1 cellular context compared by ENCODE assay signal in the genomic region with DNA sequence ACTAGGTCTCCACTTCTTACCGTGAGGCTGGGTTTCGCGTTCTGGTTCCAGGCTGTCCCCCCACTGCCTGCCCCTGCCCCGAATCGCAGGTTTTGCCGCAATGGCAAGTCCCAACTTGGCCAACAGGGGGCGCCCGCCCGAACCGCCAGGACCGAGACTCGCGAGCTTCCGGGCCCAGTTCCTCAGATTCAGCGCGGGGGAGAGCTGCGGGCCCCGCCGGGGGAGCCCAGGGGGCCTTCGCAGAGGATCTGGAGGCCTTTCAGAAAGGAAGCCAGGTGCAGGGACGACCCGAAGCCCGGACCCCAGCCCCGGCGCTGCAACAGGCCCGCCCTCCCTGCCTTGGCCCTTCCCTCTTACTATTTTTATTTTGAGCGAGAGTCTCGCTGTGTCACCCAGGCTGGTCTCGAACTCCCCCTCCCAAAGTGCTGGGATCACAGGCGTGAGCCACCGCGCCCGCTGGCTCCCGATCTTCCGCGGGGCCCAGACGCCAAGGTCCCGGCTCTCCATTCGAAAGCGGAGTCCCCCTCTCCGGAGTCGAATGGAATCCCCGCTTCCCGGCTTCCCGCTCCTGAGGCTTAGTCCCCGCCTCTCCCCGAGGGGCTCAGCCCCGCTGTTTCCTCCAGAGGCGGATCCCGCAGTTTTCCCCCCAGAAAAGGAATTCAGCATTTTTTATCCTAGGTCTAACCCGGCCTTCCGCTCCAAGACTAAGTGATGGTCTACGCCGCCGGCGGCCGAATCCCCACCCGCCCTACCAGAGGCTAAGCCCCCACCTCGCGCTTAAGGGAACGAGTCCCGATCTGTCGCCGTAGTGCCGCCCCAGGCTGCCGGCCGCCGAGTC.
TF ChIP-seq lines count a peak whose summit lies in the region.

No MANE protein-coding gene starts in this region.

TF ChIP-seq in HepG2, 621 proteins besides CTCF, POLR2A, EP300 and RAD21 (continued from another document and continues in another):
- TF ChIP-seq USF2 (IDR thresholded peaks at IDR 0.05; ENCODE audit: low read depth, low read length) (no peak), USF2 (CRISPR knock-in tag; IDR thresholded peaks at IDR 0.05; ENCODE audit: borderline replicate concordance) (no peak; the same call in 1 of the 2 replicates), KDM3A (CRISPR knock-in tag; IDR thresholded peaks at IDR 0.05; ENCODE audit: low read depth) (peak; percentile 73; the same call in 1 of the 2 replicates), YEATS4 (CRISPR knock-in tag; IDR thresholded peaks at IDR 0.05; ENCODE audit: borderline replicate concordance) (peak; percentile 75; the same call in 1 of the 2 replicates), YY1 (IDR thresholded peaks at IDR 0.05; ENCODE audit: insufficient read depth, insufficient replicate concordance, low read depth, low read length) (no peak), SRF (IDR thresholded peaks at IDR 0.05; ENCODE audit: low read depth, low read length) (no peak), WIZ (CRISPR knock-in tag; IDR thresholded peaks at IDR 0.05) (no peak), NFE2L2 (IDR thresholded peaks at IDR 0.05; ENCODE audit: low read length) (no peak), ARID4A (CRISPR knock-in tag; IDR thresholded peaks at IDR 0.05; ENCODE audit: borderline replicate concordance) (peak; percentile 49; the same call in 1 of the 2 replicates), FOXC1 (CRISPR knock-in tag; IDR thresholded peaks at IDR 0.05; ENCODE audit: borderline replicate concordance) (no peak), ZNF232 (CRISPR knock-in tag; IDR thresholded peaks at IDR 0.05; ENCODE audit: borderline replicate concordance) (no peak), KLF6 (CRISPR knock-in tag; IDR thresholded peaks at IDR 0.05) (no peak), ZNF224 (CRISPR knock-in tag; IDR thresholded peaks at IDR 0.05) (0 out of 2 replicates have a peak, but pooled peaks have one; percentile 4), MYC (CRISPR knock-in tag; IDR thresholded peaks at IDR 0.05; ENCODE audit: borderline replicate concordance) (peak; percentile 66; the same call in 1 of the 2 replicates), JUND (CRISPR knock-in tag; IDR thresholded peaks at IDR 0.05) (no peak), ZFP37 (CRISPR knock-in tag; IDR thresholded peaks at IDR 0.05; ENCODE audit: borderline replicate concordance) (no peak; the same call in 1 of the 2 replicates), STAT5B (CRISPR knock-in tag; IDR thresholded peaks at IDR 0.05) (no peak), ZNF550 (CRISPR knock-in tag; IDR thresholded peaks at IDR 0.05; ENCODE audit: borderline replicate concordance) (no peak), ZNF101 (CRISPR knock-in tag; IDR thresholded peaks at IDR 0.05; ENCODE audit: borderline replicate concordance, low read depth) (no peak), RBAK (CRISPR knock-in tag; IDR thresholded peaks at IDR 0.05) (no peak; the same call in none of the 2 replicates), MEF2D (CRISPR knock-in tag; IDR thresholded peaks at IDR 0.05) (no peak), HMGA1 (CRISPR knock-in tag; conservative IDR thresholded peaks at IDR 0.05) (no peak), ZNF33B (CRISPR knock-in tag; IDR thresholded peaks at IDR 0.05) (no peak), STAT6 (CRISPR knock-in tag; IDR thresholded peaks at IDR 0.05; ENCODE audit: borderline replicate concordance) (no peak), SP5 (CRISPR knock-in tag; IDR thresholded peaks at IDR 0.05; ENCODE audit: borderline replicate concordance, low read depth) (no peak), ZNF768 (CRISPR knock-in tag; IDR thresholded peaks at IDR 0.05) (peak; percentile 75; the same call in 1 of the 2 replicates), ELF1 (CRISPR knock-in tag; IDR thresholded peaks at IDR 0.05) (peak; percentile 84), ATF3 (CRISPR knock-in tag; IDR thresholded peaks at IDR 0.05) (no peak), MIER3 (CRISPR knock-in tag; IDR thresholded peaks at IDR 0.05; ENCODE audit: borderline replicate concordance) (0 out of 2 replicates have a peak, but pooled peaks have one; percentile 57), ZNF44 (CRISPR knock-in tag; IDR thresholded peaks at IDR 0.05) (no peak), ZEB1 (IDR thresholded peaks at IDR 0.05; ENCODE audit: insufficient replicate concordance, low read depth) (no peak), HNRNPH1 (optimal IDR thresholded peaks at IDR 0.05; ENCODE audit: low read depth, low read length) (no peak), MTERF4 (CRISPR knock-in tag; IDR thresholded peaks at IDR 0.05) (no peak), CBX5 (CRISPR knock-in tag; IDR thresholded peaks at IDR 0.05; ENCODE audit: borderline replicate concordance) (0 out of 2 replicates have a peak, but pooled peaks have one; percentile 19), ZNF777 (CRISPR knock-in tag; IDR thresholded peaks at IDR 0.05) (peak; percentile 67), ZBTB20 (CRISPR knock-in tag; IDR thresholded peaks at IDR 0.05; ENCODE audit: borderline replicate concordance, low read depth) (peak; percentile 74; the same call in 1 of the 2 replicates), SIN3B (IDR thresholded peaks at IDR 0.05; ENCODE audit: low read length) (no peak), ZNF292 (CRISPR knock-in tag; IDR thresholded peaks at IDR 0.05; ENCODE audit: borderline replicate concordance, low read depth) (peak; percentile 43; the same call in 1 of the 2 replicates), ZNF740 (CRISPR knock-in tag; IDR thresholded peaks at IDR 0.05) (peak; percentile 75; the same call in 1 of the 2 replicates), ZSCAN31 (CRISPR knock-in tag; IDR thresholded peaks at IDR 0.05; ENCODE audit: low read depth) (peak; percentile 42; the same call in 1 of the 2 replicates), AKAP8 (CRISPR knock-in tag; IDR thresholded peaks at IDR 0.05) (no peak), ZBTB49 (CRISPR knock-in tag; IDR thresholded peaks at IDR 0.05; ENCODE audit: borderline replicate concordance) (no peak)
- TF ChIP-seq, protein P1, sequence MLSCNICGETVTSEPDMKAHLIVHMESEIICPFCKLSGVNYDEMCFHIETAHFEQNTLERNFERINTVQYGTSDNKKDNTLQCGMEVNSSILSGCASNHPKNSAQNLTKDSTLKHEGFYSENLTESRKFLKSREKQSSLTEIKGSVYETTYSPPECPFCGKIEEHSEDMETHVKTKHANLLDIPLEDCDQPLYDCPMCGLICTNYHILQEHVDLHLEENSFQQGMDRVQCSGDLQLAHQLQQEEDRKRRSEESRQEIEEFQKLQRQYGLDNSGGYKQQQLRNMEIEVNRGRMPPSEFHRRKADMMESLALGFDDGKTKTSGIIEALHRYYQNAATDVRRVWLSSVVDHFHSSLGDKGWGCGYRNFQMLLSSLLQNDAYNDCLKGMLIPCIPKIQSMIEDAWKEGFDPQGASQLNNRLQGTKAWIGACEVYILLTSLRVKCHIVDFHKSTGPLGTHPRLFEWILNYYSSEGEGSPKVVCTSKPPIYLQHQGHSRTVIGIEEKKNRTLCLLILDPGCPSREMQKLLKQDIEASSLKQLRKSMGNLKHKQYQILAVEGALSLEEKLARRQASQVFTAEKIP (CRISPR knock-in tag; IDR thresholded peaks at IDR 0.05; ENCODE audit: borderline replicate concordance) = no peak
- TF ChIP-seq, protein P2, sequence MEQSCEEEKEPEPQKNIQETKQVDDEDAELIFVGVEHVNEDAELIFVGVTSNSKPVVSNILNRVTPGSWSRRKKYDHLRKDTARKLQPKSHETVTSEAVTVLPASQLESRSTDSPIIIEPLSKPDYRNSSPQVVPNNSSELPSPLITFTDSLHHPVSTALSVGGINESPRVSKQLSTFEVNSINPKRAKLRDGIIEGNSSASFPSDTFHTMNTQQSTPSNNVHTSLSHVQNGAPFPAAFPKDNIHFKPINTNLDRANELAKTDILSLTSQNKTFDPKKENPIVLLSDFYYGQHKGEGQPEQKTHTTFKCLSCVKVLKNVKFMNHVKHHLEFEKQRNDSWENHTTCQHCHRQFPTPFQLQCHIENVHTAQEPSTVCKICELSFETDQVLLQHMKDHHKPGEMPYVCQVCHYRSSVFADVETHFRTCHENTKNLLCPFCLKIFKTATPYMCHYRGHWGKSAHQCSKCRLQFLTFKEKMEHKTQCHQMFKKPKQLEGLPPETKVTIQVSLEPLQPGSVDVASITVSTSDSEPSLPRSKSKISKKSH (CRISPR knock-in tag; IDR thresholded peaks at IDR 0.05; ENCODE audit: borderline replicate concordance) = peak; percentile 68
